8 cellular contexts compared by ENCODE assay signal in genomic region chr3:48400824-48401433, GRCh38. TPM values are rescaled to one million over a fixed set of nuclear protein-coding genes. Genes with fewer than 3 reads are reported as not detected.
DNase-seq lines count a peak whose midpoint lies in the region; TF ChIP-seq lines count a peak whose summit lies in the region.

No MANE protein-coding gene starts in this region.

- TF ChIP-seq CTCF in fibroblast of mammary gland (conservative IDR thresholded peaks at IDR 0.05; ENCODE audit: control insufficient read depth, insufficient read depth, low read depth, low read length) (peak; percentile 86), nephron progenitor cell (IDR thresholded peaks at IDR 0.05) (peak; percentile 67)

- in situ Hi-C loops in GM23248 (cut with MboI): no loop called here

- H3K4me3 Mint-ChIP-seq in nephron progenitor cell: no peak overlapping the region

- peaks cover 3% of the 10 kb centered on the region for H3K27me3 ChIP-seq in GM23248 (replicated peaks; ENCODE audit: insufficient read depth)

- H3K4me3 ChIP-seq in GM23248: no peak overlapping the region
- no peak overlapping the region for H3K4me3 ChIP-seq in fibroblast of mammary gland (ENCODE audit: control insufficient read depth, low read depth, low read length)

- H3K79me2 ChIP-seq in GM23248 (ENCODE audit: insufficient read depth): no peaks in the 10 kb centered on the region

- peaks cover 9% of the 10 kb centered on the region for H3K27me3 Mint-ChIP-seq in nephron progenitor cell (ENCODE audit: low read depth, poor library complexity)

- H3K36me3 ChIP-seq in GM23248 (ENCODE audit: low read depth): no peaks in the 10 kb centered on the region

- H3K27ac ChIP-seq in GM23248: no peak overlapping the region

- DNase-seq in Ammon's horn (ENCODE audit: low spot score): peak; percentile 87
- DNase-seq in GM23248: peak; percentile 60
- peak; percentile 43 for DNase-seq in NOMO-1 treated with DMSO at 0.1 percent for 48 hours (lab: John Stamatoyannopoulos, UW; ENCODE audit: unreplicated experiment)
- peak; percentile 33 for DNase-seq in activated T-cell treated with anti-CD3 and anti-CD28 coated beads for 48 hours (ENCODE audit: low read depth)
- peak; percentile 66 for DNase-seq in fibroblast of mammary gland (ENCODE audit: low read depth)
- DNase-seq in nephron progenitor cell: peak; percentile 33
- DNase-seq in superior temporal gyrus (ENCODE audit: extremely low spot score): peak; percentile 87
- DNase-seq in GOT3 (lab: John Stamatoyannopoulos, UW): no peak

- H3K4me1 ChIP-seq in GM23248 (ENCODE audit: insufficient read depth): peaks cover 12% of the 10 kb centered on the region

- H3K9ac ChIP-seq in GM23248: no peak overlapping the region

- H3K9me3 Mint-ChIP-seq in nephron progenitor cell: no peaks in the 10 kb centered on the region

- no peak overlapping the region for H3K27ac Mint-ChIP-seq in nephron progenitor cell

- peaks cover 4% of the 10 kb centered on the region for H3K4me1 Mint-ChIP-seq in nephron progenitor cell

- H3K36me3 Mint-ChIP-seq in nephron progenitor cell (ENCODE audit: low read depth): peaks cover 14% of the 10 kb centered on the region

- peaks cover 12% of the 10 kb centered on the region for H3F3A ChIP-seq in GM23248 (ENCODE audit: insufficient read depth)

- WGBS in GM23248 (ENCODE audit: low coverage in 1 of 2, low lambda C conversion rate in 2 of 2, missing lambda C conversion rate in 2 of 2), 2 experiments: 59 to 61% methylated on average over 6 of the region's 6 CpGs

- no peaks in the 10 kb centered on the region for H4K20me1 ChIP-seq in GM23248 (ENCODE audit: insufficient read depth)

- no peak overlapping the region for H3K4me2 ChIP-seq in GM23248 (ENCODE audit: unreplicated experiment)

- no peaks in the 10 kb centered on the region for H3K9me3 ChIP-seq in GM23248 (ENCODE audit: low read depth)

- H2AFZ ChIP-seq in GM23248: no peak overlapping the region

- H3K9me2 ChIP-seq in GM23248 (ENCODE audit: insufficient read depth): no peaks in the 10 kb centered on the region

RNA-seq across cellular contexts. Expression of gene FBXW12, which starts 28.9 kb away (rescaled TPM):
- total RNA-seq in GM23248 (2014; rRNA removed; shearing (Covaris generic)): not detected in 2 replicates
- polyA plus RNA-seq in GM23248 (2016; fragmentation: Nextera tagmentation; extraction: Ambion mirVana): not detected in 2 replicates

RNA-seq across cellular contexts. Expression of gene PLXNB1, which starts 29.0 kb away (rescaled TPM):
- total RNA-seq in GM23248 (2014; rRNA removed; shearing (Covaris generic)): 5.5 and 8.0 TPM in 2 replicates
- polyA plus RNA-seq in GM23248 (2016; fragmentation: Nextera tagmentation; extraction: Ambion mirVana): 3.3 and 4.9 TPM in 2 replicates

RNA-seq across cellular contexts. Expression of gene CCDC51, which starts 39.0 kb away (rescaled TPM):
- 10.1 and 10.6 TPM in 2 replicates for total RNA-seq in GM23248 (2014; rRNA removed; shearing (Covaris generic))
- polyA plus RNA-seq in GM23248 (2016; fragmentation: Nextera tagmentation; extraction: Ambion mirVana): 14.0 and 14.9 TPM in 2 replicates

RNA-seq across cellular contexts. Expression of gene TMA7, which starts 39.1 kb away (rescaled TPM):
- 150 and 244 TPM in 2 replicates for total RNA-seq in GM23248 (2014; rRNA removed; shearing (Covaris generic))
- 535 and 552 TPM in 2 replicates for polyA plus RNA-seq in GM23248 (2016; fragmentation: Nextera tagmentation; extraction: Ambion mirVana)

RNA-seq across cellular contexts. Expression of gene ATRIP, which starts 45.6 kb away (rescaled TPM):
- total RNA-seq in GM23248 (2014; rRNA removed; shearing (Covaris generic)): 8.4 and 9.5 TPM in 2 replicates
- 4.2 and 4.6 TPM in 2 replicates for polyA plus RNA-seq in GM23248 (2016; fragmentation: Nextera tagmentation; extraction: Ambion mirVana)
